Comparison of ENCODE assay signal across 8 cellular contexts in genomic region chr7:65080799-65081651, GRCh38.
DNase-seq lines count a peak whose midpoint lies in the region; ATAC-seq, FAIRE-seq and TF ChIP-seq lines count a peak whose summit lies in the region.
"Not testable (repeated sequence)": the region's sequence is repeated elsewhere in the genome, so short reads cannot be mapped to it uniquely, and the experiment has no call there.

No MANE protein-coding gene starts in this region.

- peak overlapping the region; percentile 64 for H3K9ac ChIP-seq in keratinocyte (ENCODE audit: control insufficient read depth, extremely low read depth, insufficient read depth, low read length)

- not testable (repeated sequence) for H3K4me1 ChIP-seq in keratinocyte (ENCODE audit: control insufficient read depth, extremely low read depth, insufficient read depth, low read length)

- H3K27me3 ChIP-seq in keratinocyte (ENCODE audit: control insufficient read depth, extremely low read depth, insufficient read depth, low read length): not testable (repeated sequence)

- peak overlapping the region; percentile 92 for H2AFZ ChIP-seq in keratinocyte (ENCODE audit: control insufficient read depth, low read length)

- not testable (repeated sequence) for H3K9me3 ChIP-seq in keratinocyte (ENCODE audit: control insufficient read depth, low read depth, low read length)

- not testable (repeated sequence) for FAIRE-seq in keratinocyte (lab: Jason Lieb, UNC)

- dilution Hi-C loops in keratinocyte (cut with MboI; ENCODE audit: extremely low pct_ligation_motif_present, low sequenced_read_pairs): not testable (repeated sequence)

- H3K27ac ChIP-seq in keratinocyte (ENCODE audit: control insufficient read depth, insufficient read depth, low read length): peak overlapping the region; percentile 58

- H3K4me3 ChIP-seq in keratinocyte (ENCODE audit: control insufficient read depth in 2 of 3, extremely low read depth in 1 of 3, insufficient read depth in 2 of 3, low read depth in 1 of 3, low read length in 3 of 3): peak overlapping the region; percentile 47 to 87 (median 68)

- not testable (repeated sequence) for H3K9me1 ChIP-seq in keratinocyte (ENCODE audit: control insufficient read depth, extremely low read depth, insufficient read depth, low read length)

- TF ChIP-seq CTCF in keratinocyte (optimal IDR thresholded peaks at IDR 0.05 in 1 of 3, IDR thresholded peaks at IDR 0.05 in 1 of 3, conservative IDR thresholded peaks at IDR 0.05 in 1 of 3; ENCODE audit: extremely low read depth in 1 of 3, insufficient read depth in 2 of 3, low read length in 3 of 3): peak in 1 of 3 experiments; percentile 17

- not testable (repeated sequence) for H4K20me1 ChIP-seq in keratinocyte (ENCODE audit: control insufficient read depth, extremely low read depth, insufficient read depth, low read length)

- H3K79me2 ChIP-seq in keratinocyte (ENCODE audit: control insufficient read depth, insufficient read depth, low read length): not testable (repeated sequence)

- not testable (repeated sequence) for H3K36me3 ChIP-seq in keratinocyte (ENCODE audit: control insufficient read depth in 2 of 2, extremely low read depth in 1 of 2, insufficient read depth in 2 of 2, low read length in 2 of 2)

- H3K4me2 ChIP-seq in keratinocyte (ENCODE audit: control insufficient read depth, extremely low read depth, insufficient read depth, low read depth, low read length): peak overlapping the region; percentile 51

- DNase-seq in AG08395 (ENCODE audit: low spot score) (peak; percentile 89), NCI-H2196 (lab: John Stamatoyannopoulos, UW; ENCODE audit: unreplicated experiment) (peak; percentile 67), cerebellar cortex (ENCODE audit: low spot score) (peak; percentile 97), keratinocyte (ENCODE audit: low read depth, low spot score) (peak; percentile 40)
- DNase-seq in activated CD4-positive, alpha-beta T cell treated with anti-CD3 and anti-CD28 coated beads for 1 hour: peak; percentile 78
- DNase-seq in stimulated activated CD4-positive, alpha-beta T cell treated with anti-CD3 and anti-CD28 coated beads, Interleukin-12 subunit alpha, Interleukin-12 subunit beta, amount 100 ng/mL, for 24 hours (ENCODE audit: low read depth in 2 of 2): peak; percentile 76 to 80

- ATAC-seq in GM18870 (IDR thresholded peaks at IDR 0.05; ENCODE audit: unreplicated experiment) (peak; percentile 98), HG03097 (IDR thresholded peaks at IDR 0.05; ENCODE audit: low FRiP score, unreplicated experiment) (peak; percentile 100)

Comparison
In these comparisons a context has a peak if more than half of its experiments do, and no peak if none do; other contexts are left out.
1. Peak in every context shown above with its lines: DNase-seq, ATAC-seq, H3K4me3 ChIP-seq and H3K27ac ChIP-seq.
2. DNase-seq: peak in every context shown above with its lines; median percentile 97 in cerebellar cortex; 89 in AG08395; 78 in activated CD4-positive, alpha-beta T cell treated with anti-CD3 and anti-CD28 coated beads for 1 hour; 78 in stimulated activated CD4-positive, alpha-beta T cell treated with anti-CD3 and anti-CD28 coated beads, Interleukin-12 subunit alpha, Interleukin-12 subunit beta, amount 100 ng/mL, for 24 hours; 67 in NCI-H2196; 40 in keratinocyte.